ENCODE assay signal across 23 cellular contexts in the genomic region with DNA sequence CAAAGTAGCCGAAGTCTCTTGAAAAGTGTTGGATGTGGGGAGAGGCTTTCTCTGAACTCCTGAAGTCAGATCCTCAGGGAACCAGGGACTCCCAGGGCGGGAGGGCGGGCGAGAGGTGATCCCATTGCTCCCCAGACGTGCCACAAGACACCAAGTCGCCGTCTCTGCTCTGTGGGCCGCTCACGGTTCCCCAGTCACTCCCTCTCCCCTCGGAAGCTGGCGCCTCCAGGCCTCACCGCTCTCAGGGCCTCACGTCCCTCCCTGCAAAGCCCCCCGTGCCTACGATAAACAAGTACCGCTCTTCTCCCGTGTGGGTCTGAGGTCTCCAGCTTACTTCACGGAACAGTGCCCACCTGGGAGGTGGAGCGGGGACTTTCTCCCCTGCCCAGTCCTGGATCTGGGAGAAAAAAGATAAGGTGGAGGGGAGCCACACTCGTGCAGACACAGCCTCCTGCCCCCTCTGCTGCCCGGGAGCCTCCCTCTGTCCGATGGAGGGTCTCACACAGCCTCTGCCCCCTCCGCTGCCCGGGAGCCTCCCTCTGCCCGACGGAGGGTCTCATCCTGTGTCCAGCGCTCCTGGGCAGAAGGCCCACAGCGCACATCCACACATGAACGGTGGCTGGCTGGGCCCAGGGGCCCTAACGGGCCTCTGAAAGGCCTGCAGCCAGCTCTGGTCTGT. TPM values are rescaled to one million over a fixed set of nuclear protein-coding genes. Genes with fewer than 3 reads are reported as not detected.
"Had no signal": no experiment of that assay in that cellular context is flagged by ENCODE, and none has a peak within 500 bp of the region (broad histone marks: within the 10 kb centered on the region; RNA-seq: fewer than 3 reads in every experiment).

No MANE protein-coding gene starts in this region.

- H3K4me3 ChIP-seq: gastrocnemius medialis, lung, skin epidermis, tibial nerve had no signal

- H3K27ac ChIP-seq: brain microvascular endothelial cell, gastrocnemius medialis, skin epidermis had no signal

- H3K27ac Mint-ChIP-seq: activated CD4-positive, alpha-beta memory T cell treated with anti-CD3 and anti-CD28 coated beads, Interleukin-2, amount 10 ng/mL, durations not matched to agents 7 days and 5 days; activated naive CD8-positive, alpha-beta T cell treated with anti-CD3 and anti-CD28 coated beads for 36 hours; activated T-helper 17 cell treated with anti-CD3 and anti-CD28 coated beads, Interleukin-2, amount 50 U/mL, for 72 hours; progenitor cell of endocrine pancreas; stimulated activated effector memory CD8-positive, alpha-beta T cell treated with anti-CD3 and anti-CD28 coated beads, Interleukin-12 subunit alpha, Interleukin-12 subunit beta, amount 100 ng/mL, for 72 hours had no signal

- H3K36me3 ChIP-seq: brain microvascular endothelial cell, gastrocnemius medialis, tibial nerve had no signal

- H3K9me3 Mint-ChIP-seq: activated T-helper 17 cell treated with anti-CD3 and anti-CD28 coated beads, Interleukin-2, amount 50 U/mL, for 72 hours; stimulated activated effector memory CD8-positive, alpha-beta T cell treated with anti-CD3 and anti-CD28 coated beads, Interleukin-12 subunit alpha, Interleukin-12 subunit beta, amount 100 ng/mL, for 72 hours had no signal

- ATAC-seq: activated T-helper 17 cell treated with anti-CD3 and anti-CD28 coated beads, Interleukin-2, amount 50 U/mL, for 72 hours; esophagus mucosa; gastrocnemius medialis; stimulated activated effector memory CD8-positive, alpha-beta T cell treated with anti-CD3 and anti-CD28 coated beads, Interleukin-12 subunit alpha, Interleukin-12 subunit beta, amount 100 ng/mL, for 72 hours had no signal

- H3K27me3 Mint-ChIP-seq: activated CD4-positive, alpha-beta memory T cell treated with anti-CD3 and anti-CD28 coated beads, Interleukin-2, amount 10 ng/mL, durations not matched to agents 7 days and 5 days; activated naive CD8-positive, alpha-beta T cell treated with anti-CD3 and anti-CD28 coated beads for 36 hours; activated T-helper 17 cell treated with anti-CD3 and anti-CD28 coated beads, Interleukin-2, amount 50 U/mL, for 72 hours had no signal

- DNase-seq: activated CD4-positive, alpha-beta memory T cell treated with anti-CD3 and anti-CD28 coated beads, Interleukin-2, amount 10 ng/mL, durations not matched to agents 7 days and 5 days; activated CD4-positive, alpha-beta T cell treated with anti-CD3 and anti-CD28 coated beads for 48 hours; activated CD4-positive, CD25-positive, alpha-beta regulatory T cell; activated naive CD4-positive, alpha-beta T cell; activated naive CD8-positive, alpha-beta T cell treated with anti-CD3 and anti-CD28 coated beads for 36 hours; activated T-cell treated with anti-CD3 and anti-CD28 coated beads, Interleukin-2, amount 50 U/mL, for 1 hour; amygdala; brain microvascular endothelial cell; cerebellar nuclear complex; effector CD4-positive, alpha-beta T cell; gastrocnemius medialis; head of caudate nucleus; stimulated activated CD4-positive, alpha-beta T cell treated with anti-CD3 and anti-CD28 coated beads, Interleukin-4, amount 100 ng/mL, for 24 hours; T-helper 1 cell; T-helper 9 cell had no signal

- H3K4me3 Mint-ChIP-seq: activated CD4-positive, alpha-beta memory T cell treated with anti-CD3 and anti-CD28 coated beads, Interleukin-2, amount 10 ng/mL, durations not matched to agents 7 days and 5 days; activated naive CD8-positive, alpha-beta T cell treated with anti-CD3 and anti-CD28 coated beads for 36 hours; activated T-helper 17 cell treated with anti-CD3 and anti-CD28 coated beads, Interleukin-2, amount 50 U/mL, for 72 hours; stimulated activated effector memory CD8-positive, alpha-beta T cell treated with anti-CD3 and anti-CD28 coated beads, Interleukin-12 subunit alpha, Interleukin-12 subunit beta, amount 100 ng/mL, for 72 hours had no signal

- H3K27me3 ChIP-seq: brain microvascular endothelial cell, gastrocnemius medialis, tibial nerve had no signal

RNA-seq across cellular contexts. Expression of a gene that starts 54.2 kb away (rescaled TPM):
- polyA plus RNA-seq: neural cell had no signal
